Comparison of ENCODE assay signal across 8 cellular contexts in genomic region chr17:21452377-21453143, GRCh38.
A peak's percentile ranks its signal among the peaks of the same experiment; 100 is the strongest.
DNase-seq lines count a peak whose midpoint lies in the region; ATAC-seq, FAIRE-seq and TF ChIP-seq lines count a peak whose summit lies in the region.

No MANE protein-coding gene starts in this region.

- no peaks in the 10 kb centered on the region for H3K27me3 ChIP-seq in Caco-2 (replicated peaks; ENCODE audit: control insufficient read depth, insufficient read depth, low read length)

- intact Hi-C loops in Caco-2 (cut with micrococcal nuclease; ENCODE audit: unreplicated experiment) (loop anchor here (1.0 to 5.0 kb wide), 2 partner anchors 59 to 335 kb away; no protein-coding TSS in a partner anchor), head of caudate nucleus (cut with DNase I) (no loop called here)

- DNase-seq in Caco-2: no peak
- DNase-seq in NB4 (ENCODE audit: low read depth): peak; percentile 78
- DNase-seq in activated naive CD4-positive, alpha-beta T cell treated with anti-CD3 and anti-CD28 coated beads, Interleukin-2, amount 50 U/mL, for 16 hours: peak; percentile 36
- DNase-seq in head of caudate nucleus: peak; percentile 60 to 93 (median 80)
- DNase-seq in nucleus accumbens (lab: John Stamatoyannopoulos, UW): peak in 53 of 56 donors; percentile 9 to 83 (median 54)
- DNase-seq in NCI-H187 treated with DMSO at 0.1 percent for 48 hours (lab: John Stamatoyannopoulos, UW): no peak
- no peak for DNase-seq in GM12892 (ENCODE audit: insufficient read length)

- CTCF ChIA-PET in Caco-2 (lab: Charles Lee): interaction anchor here (0.6 kb wide), 1 partner anchor 59 kb away, joined by 5 read pairs; no protein-coding TSS in a partner anchor

- peaks cover 7% of the 10 kb centered on the region for H3K4me1 Mint-ChIP-seq in Caco-2 (ENCODE audit: low read depth, unreplicated experiment)

- H3K36me3 ChIP-seq in Caco-2 (ENCODE audit: control insufficient read depth, insufficient read depth, low read length): no peaks in the 10 kb centered on the region

- H3K27me3 Mint-ChIP-seq in Caco-2 (ENCODE audit: insufficient read depth, unreplicated experiment): peaks cover 7% of the 10 kb centered on the region

- POLR2A ChIA-PET in Caco-2 (lab: Charles Lee): no interaction called here

- H3K4me3 Mint-ChIP-seq in Caco-2 (ENCODE audit: unreplicated experiment): peak overlapping the region; percentile 48

- FAIRE-seq in GM12892 (lab: Jason Lieb, UNC): no peak

- no peaks in the 10 kb centered on the region for H3K9me3 ChIP-seq in Caco-2

- H3K9me3 Mint-ChIP-seq in Caco-2 (ENCODE audit: unreplicated experiment): no peaks in the 10 kb centered on the region

- H3K27ac Mint-ChIP-seq in Caco-2 (ENCODE audit: unreplicated experiment): no peak overlapping the region

- H3K4me3 ChIP-seq in Caco-2 (ENCODE audit: low read depth, low read length) (no peak overlapping the region), NB4 (ENCODE audit: low read depth, low read length) (no peak overlapping the region)

- no peaks in the 10 kb centered on the region for H3K36me3 Mint-ChIP-seq in Caco-2 (ENCODE audit: insufficient read depth, unreplicated experiment)

- no peaks in the 10 kb centered on the region for H3K4me1 ChIP-seq in Caco-2

- ATAC-seq in HG02884 (IDR thresholded peaks at IDR 0.05; ENCODE audit: unreplicated experiment): no peak

- no TSS peak for BruUV-seq in Caco-2 (replicated peaks; lab: Mats Ljungman, UMichigan)

- peak; percentile 10 to 28 for TF ChIP-seq CTCF in Caco-2 (IDR thresholded peaks at IDR 0.05; ENCODE audit: insufficient read depth in 1 of 2, low read depth in 1 of 2, low read length in 1 of 2, severe bottlenecking in 1 of 2, unreplicated experiment in 1 of 2)
- peak; percentile 54 for TF ChIP-seq CTCF in NB4 (IDR thresholded peaks at IDR 0.05; ENCODE audit: low read depth, low read length)

- TF ChIP-seq POLR2A in NB4 (IDR thresholded peaks at IDR 0.05; ENCODE audit: extremely low read depth, insufficient read length): no peak
- no peak for TF ChIP-seq POLR2A in GM12892 (IDR thresholded peaks at IDR 0.05; ENCODE audit: low read depth, low read length)

Comparison
In these comparisons a context has a peak if more than half of its experiments do, and no peak if none do; other contexts are left out.
1. DNase-seq: peak in NB4 (single experiment), activated naive CD4-positive, alpha-beta T cell treated with anti-CD3 and anti-CD28 coated beads, Interleukin-2, amount 50 U/mL, for 16 hours (single experiment), head of caudate nucleus (42 of 42) and nucleus accumbens (53 of 56); none in Caco-2 (0 of 2), NCI-H187 treated with DMSO at 0.1 percent for 48 hours (single experiment) and GM12892 (single experiment).